ENCODE assay signal across 21 cellular contexts in the genomic region with DNA sequence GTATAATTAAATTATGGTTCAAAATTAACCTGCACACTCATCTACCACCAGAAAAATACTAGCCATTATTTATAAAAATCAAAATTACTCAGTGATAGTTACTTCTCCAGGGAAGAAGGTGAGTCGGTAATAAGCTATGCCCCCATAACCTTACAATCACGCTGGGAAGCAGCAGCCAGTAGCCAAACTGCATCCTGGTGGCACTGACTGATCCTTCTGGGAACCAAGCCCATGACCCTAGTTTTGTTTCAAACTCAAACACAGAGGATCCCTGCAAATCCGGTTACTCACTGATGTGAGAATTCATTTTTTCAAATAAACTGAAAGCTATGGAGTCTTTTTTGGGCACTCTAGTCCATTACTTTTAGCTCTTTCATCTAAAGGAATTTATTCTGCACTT.
"Had no signal": no experiment of that assay in that cellular context is flagged by ENCODE, and none has a peak within 500 bp of the region (broad histone marks: within the 10 kb centered on the region; RNA-seq: fewer than 3 reads in every experiment).

No MANE protein-coding gene starts in this region.

- H3K9me3 Mint-ChIP-seq: natural killer cell treated with Interleukin-12 subunit alpha and Interleukin-12 subunit beta and Interleukin-15 and Interleukin-18, amount 100 ng/mL, for 72 hours; T-helper 2 cell treated with Interferon-gamma antibody and Interleukin-4, amounts not matched to agents 5 μg/mL and 100 μg/mL, for 36 hours had no signal

- H3K36me3 ChIP-seq: breast epithelium, heart left ventricle, prostate gland, sigmoid colon, thoracic aorta had no signal

- H3K27me3 ChIP-seq: breast epithelium, foreskin keratinocyte, heart left ventricle, sigmoid colon had no signal

- H3K4me1 ChIP-seq: breast epithelium, foreskin keratinocyte, heart left ventricle, prostate gland, sigmoid colon had no signal

- H3K4me3 Mint-ChIP-seq: activated naive CD8-positive, alpha-beta T cell; activated T-cell treated with anti-CD3 and anti-CD28 coated beads, Interleukin-2, amount 50 U/mL, for 4 hours; endodermal cell; natural killer cell treated with Interleukin-12 subunit alpha and Interleukin-12 subunit beta and Interleukin-15 and Interleukin-18, amount 100 ng/mL, for 72 hours; stimulated activated naive CD8-positive, alpha-beta T cell treated with anti-CD3 and anti-CD28 coated beads, Interleukin-15, Interleukin-2, amounts not matched to agents 100 ng/mL and 50 ng/mL, for 24 hours; T-helper 2 cell treated with Interferon-gamma antibody and Interleukin-4, amounts not matched to agents 5 μg/mL and 100 μg/mL, for 36 hours had no signal

- H3K4me3 ChIP-seq: breast epithelium, heart left ventricle, prostate gland, sigmoid colon, thoracic aorta had no signal

- H3K27me3 Mint-ChIP-seq: natural killer cell treated with Interleukin-12 subunit alpha and Interleukin-12 subunit beta and Interleukin-15 and Interleukin-18, amount 100 ng/mL, for 72 hours; stimulated activated naive CD8-positive, alpha-beta T cell treated with anti-CD3 and anti-CD28 coated beads, Interleukin-15, Interleukin-2, amounts not matched to agents 100 ng/mL and 50 ng/mL, for 24 hours had no signal

- DNase-seq: activated CD4-positive, alpha-beta T cell treated with anti-CD3 and anti-CD28 coated beads, Interleukin-2, amount 50 U/mL, for 48 hours; activated CD4-positive, CD25-positive, alpha-beta regulatory T cell treated with anti-CD3 and anti-CD28 coated beads, Interleukin-2, amount 50 U/mL, for 72 hours; activated effector memory CD4-positive, alpha-beta T cell treated with anti-CD3 and anti-CD28 coated beads, Interleukin-2, amount 50 U/mL, for 16 hours; activated T-cell treated with anti-CD3 and anti-CD28 coated beads, Interleukin-2, amount 50 U/mL, for 4 hours; amygdala; dermis blood vessel endothelial cell; endodermal cell; foreskin keratinocyte; heart left ventricle; nucleus accumbens; sigmoid colon; stimulated activated CD4-positive, alpha-beta T cell treated with anti-CD3 and anti-CD28 coated beads, Interleukin-4, amount 100 ng/mL, for 1 hour; stimulated activated CD8-positive, alpha-beta memory T cell treated with anti-CD3 and anti-CD28 coated beads, Interleukin-4, amount 100 ng/mL, for 48 hours had no signal

- H3K27ac ChIP-seq: breast epithelium, foreskin keratinocyte, heart left ventricle, prostate gland, sigmoid colon, thoracic aorta had no signal

- H3K36me3 Mint-ChIP-seq: activated naive CD8-positive, alpha-beta T cell had no signal

- ATAC-seq: activated T-cell treated with anti-CD3 and anti-CD28 coated beads, Interleukin-2, amount 50 U/mL, for 4 hours; foreskin keratinocyte; heart left ventricle; left lobe of liver; natural killer cell treated with Interleukin-12 subunit alpha and Interleukin-12 subunit beta and Interleukin-15 and Interleukin-18, amount 100 ng/mL, for 72 hours had no signal

- H3K9me3 ChIP-seq: breast epithelium, heart left ventricle, prostate gland, sigmoid colon, thoracic aorta had no signal

- H3K27ac Mint-ChIP-seq: activated naive CD8-positive, alpha-beta T cell; endodermal cell; natural killer cell treated with Interleukin-12 subunit alpha and Interleukin-12 subunit beta and Interleukin-15 and Interleukin-18, amount 100 ng/mL, for 72 hours; stimulated activated naive CD8-positive, alpha-beta T cell treated with anti-CD3 and anti-CD28 coated beads, Interleukin-15, Interleukin-2, amounts not matched to agents 100 ng/mL and 50 ng/mL, for 24 hours; T-helper 2 cell treated with Interferon-gamma antibody and Interleukin-4, amounts not matched to agents 5 μg/mL and 100 μg/mL, for 36 hours had no signal
